ENCODE assay signal across 1 cellular context in genomic region chr18:79695269-79695668, GRCh38.
TF ChIP-seq lines count a peak whose summit lies in the region.

No MANE protein-coding gene starts in this region.

TF ChIP-seq in SK-N-SH treated with all-trans-retinoic acid at 6 μM for 48 hours, 23 proteins besides CTCF, POLR2A, EP300 and RAD21 (continued from another document):
- TF ChIP-seq PATZ1 (CRISPR knock-in tag; IDR thresholded peaks at IDR 0.05; ENCODE audit: borderline replicate concordance) = no peak
- no peak for TF ChIP-seq ISL1 (CRISPR knock-in tag; IDR thresholded peaks at IDR 0.05)
- TF ChIP-seq ZNF565 (CRISPR knock-in tag; conservative IDR thresholded peaks at IDR 0.05; ENCODE audit: low read depth) = no peak
- TF ChIP-seq ESRRG (CRISPR knock-in tag; IDR thresholded peaks at IDR 0.05) = no peak
- no peak for TF ChIP-seq CSDC2 (CRISPR knock-in tag; IDR thresholded peaks at IDR 0.05)
- no peak for TF ChIP-seq BACH2 (CRISPR knock-in tag; IDR thresholded peaks at IDR 0.05; ENCODE audit: borderline replicate concordance)
- no peak for TF ChIP-seq PPARA (CRISPR knock-in tag; IDR thresholded peaks at IDR 0.05; ENCODE audit: borderline replicate concordance)
- no peak for TF ChIP-seq ARNTL (CRISPR knock-in tag; IDR thresholded peaks at IDR 0.05; ENCODE audit: borderline replicate concordance, low read depth)
- TF ChIP-seq POU6F1 (CRISPR knock-in tag; IDR thresholded peaks at IDR 0.05; ENCODE audit: borderline replicate concordance, low read depth) = no peak
- no peak for TF ChIP-seq ZFP3 (CRISPR knock-in tag; IDR thresholded peaks at IDR 0.05)
- TF ChIP-seq ZFP30 (CRISPR knock-in tag; IDR thresholded peaks at IDR 0.05) = no peak
- TF ChIP-seq ZNF8 (CRISPR knock-in tag; IDR thresholded peaks at IDR 0.05) = no peak
- no peak for TF ChIP-seq OSR1 (CRISPR knock-in tag; IDR thresholded peaks at IDR 0.05)
- TF ChIP-seq CREB5 (CRISPR knock-in tag; IDR thresholded peaks at IDR 0.05; ENCODE audit: low read depth) = no peak
- no peak for TF ChIP-seq SNAI2 (CRISPR knock-in tag; IDR thresholded peaks at IDR 0.05)
